ENCODE assay signal across 8 cellular contexts in genomic region chr7:47978790-47979144, GRCh38. TPM values are rescaled to one million over a fixed set of nuclear protein-coding genes. Genes with fewer than 3 reads are reported as not detected.
A peak's percentile ranks its signal among the peaks of the same experiment; 100 is the strongest.
DNase-seq lines count a peak whose midpoint lies in the region; ATAC-seq, FAIRE-seq and TF ChIP-seq lines count a peak whose summit lies in the region.

No MANE protein-coding gene starts in this region.

- no peak overlapping the region for H2BK20ac ChIP-seq in H9 (ENCODE audit: low read depth, low read length, poor library complexity, severe bottlenecking)

- H3K4me3 ChIP-seq in hepatocyte (peak overlapping the region; percentile 69), small intestine (ENCODE audit: low read depth in 1 of 2, low read length in 2 of 2) (peak overlapping the region; percentile 63 to 73)

- no peak overlapping the region for H2AK5ac ChIP-seq in H9 (ENCODE audit: insufficient read length, low read length)

- DNase-seq in H9 (no peak), hepatocyte (ENCODE audit: low spot score) (no peak), small intestine (no peak), RPMI8226 (no peak), GM13976 (ENCODE audit: low spot score) (no peak), SIG-M5 (lab: John Stamatoyannopoulos, UW) (no peak)
- DNase-seq in activated CD4-positive, alpha-beta memory T cell treated with anti-CD3 and anti-CD28 coated beads for 36 hours: no peak

- H3K9me3 ChIP-seq in H9 (ENCODE audit: control insufficient read depth, low read depth, low read length): no peaks in the 10 kb centered on the region
- no peaks in the 10 kb centered on the region for H3K9me3 ChIP-seq in hepatocyte (ENCODE audit: low read depth)
- H3K9me3 ChIP-seq in small intestine (ENCODE audit: control insufficient read depth, low read depth): no peaks in the 10 kb centered on the region

- no peak overlapping the region for H4K5ac ChIP-seq in H9 (ENCODE audit: insufficient read length, low read depth, low read length)

- H3K4ac ChIP-seq in H9 (ENCODE audit: low read depth, low read length): no peak overlapping the region

- H3K18ac ChIP-seq in H9 (ENCODE audit: insufficient read length, low read depth, low read length): no peak overlapping the region

- H2BK5ac ChIP-seq in H9 (ENCODE audit: insufficient read length, low read length): no peak overlapping the region

- peaks cover 3% of the 10 kb centered on the region for H3K36me3 ChIP-seq in hepatocyte (replicated peaks; ENCODE audit: insufficient read depth, low read depth)
- peaks cover 9 to 10% of the 10 kb centered on the region in 2 donors for H3K36me3 ChIP-seq in small intestine (ENCODE audit: control insufficient read depth in 2 of 2, insufficient read depth in 2 of 2, low read length in 2 of 2)

- H3T11ph ChIP-seq in H9 (ENCODE audit: low read length): no peak overlapping the region

- intact Hi-C loops in activated CD4-positive, alpha-beta memory T cell treated with anti-CD3 and anti-CD28 coated beads for 36 hours (cut with micrococcal nuclease): loop anchor here (1.0 to 5.0 kb wide), 5 partner anchors 13 to 134 kb away; no protein-coding TSS in a partner anchor

- no peak overlapping the region for H4K8ac ChIP-seq in H9 (replicated peaks; ENCODE audit: insufficient read length, low read depth, low read length)

- H3K14ac ChIP-seq in H9 (ENCODE audit: insufficient read depth, low read length): no peak overlapping the region

- CTCF ChIA-PET in activated CD4-positive, alpha-beta memory T cell treated with anti-CD3 and anti-CD28 coated beads for 36 hours (lab: Charles Lee): interaction anchor here (0.7 to 1.9 kb wide), 7 partner anchors 9 to 457 kb away, joined by 3 to 10 read pairs (median 5); no protein-coding TSS in a partner anchor

- H3K27me3 ChIP-seq in H9 (ENCODE audit: insufficient read depth, low read length) (no peaks in the 10 kb centered on the region), hepatocyte (no peaks in the 10 kb centered on the region), small intestine (ENCODE audit: control insufficient read depth in 2 of 2, insufficient read depth in 2 of 2, low read length in 2 of 2) (no peaks in the 10 kb centered on the region)

- no peak for FAIRE-seq in small intestine (lab: Jason Lieb, UNC)

- H3K23me2 ChIP-seq in H9 (ENCODE audit: insufficient read length, low read depth, low read length, poor library complexity, severe bottlenecking): peaks cover 5% of the 10 kb centered on the region

- peak overlapping the region; percentile 56 for H3K9ac ChIP-seq in H9 (ENCODE audit: extremely low read depth, insufficient read length, low read length)

- no peaks in the 10 kb centered on the region for H3K27me3 Mint-ChIP-seq in H9 (ENCODE audit: low read depth)
- H3K27me3 Mint-ChIP-seq in activated CD4-positive, alpha-beta memory T cell treated with anti-CD3 and anti-CD28 coated beads for 36 hours: no peaks in the 10 kb centered on the region

- H3K79me2 ChIP-seq in H9 (ENCODE audit: insufficient read depth, low read length): peaks cover 3% of the 10 kb centered on the region; the same call in 1 of the 2 replicates
- H3K79me2 ChIP-seq in hepatocyte: peaks cover 14% of the 10 kb centered on the region

- H2BK120ac ChIP-seq in H9 (ENCODE audit: low read depth, low read length, poor library complexity, severe bottlenecking): no peak overlapping the region

- H2AFZ ChIP-seq in H9 (ENCODE audit: low read length): no peak overlapping the region
- H2AFZ ChIP-seq in hepatocyte: peak overlapping the region; percentile 74

- H3K56ac ChIP-seq in H9 (ENCODE audit: insufficient read length, low read depth, low read length): no peak overlapping the region

- peak overlapping the region; percentile 92 to 94 for H3K4me3 Mint-ChIP-seq in H9
- H3K4me3 Mint-ChIP-seq in activated CD4-positive, alpha-beta memory T cell treated with anti-CD3 and anti-CD28 coated beads for 36 hours: peak overlapping the region; percentile 84

- peaks cover 36 to 49% (median 48%) of the 10 kb centered on the region in 3 experiments; a peak in 6 of 7 replicates for H3K36me3 Mint-ChIP-seq in H9 (ENCODE audit: insufficient read depth in 1 of 3, low read depth in 3 of 3)
- peaks cover 35% of the 10 kb centered on the region for H3K36me3 Mint-ChIP-seq in activated CD4-positive, alpha-beta memory T cell treated with anti-CD3 and anti-CD28 coated beads for 36 hours

- TF ChIP-seq CTCF in H9 (conservative IDR thresholded peaks at IDR 0.05) (no peak), hepatocyte (IDR thresholded peaks at IDR 0.05; ENCODE audit: poor library complexity) (no peak), GM13976 (IDR thresholded peaks at IDR 0.05; ENCODE audit: borderline replicate concordance, control extremely low read depth, extremely low read depth, insufficient read depth, missing control alignments) (no peak)

- no peak overlapping the region for H2BK15ac ChIP-seq in H9 (ENCODE audit: low read depth, low read length)

- POLR2A ChIA-PET in activated CD4-positive, alpha-beta memory T cell treated with anti-CD3 and anti-CD28 coated beads for 36 hours (lab: Charles Lee): interaction anchor here (0.7 to 1.7 kb wide), 5 partner anchors 10 to 118 kb away, joined by 3 to 4 read pairs (median 4); no protein-coding TSS in a partner anchor

- H3K4me2 ChIP-seq in H9 (ENCODE audit: insufficient read depth, insufficient read length, low read length): peak overlapping the region; percentile 75
- H3K4me2 ChIP-seq in hepatocyte: peak overlapping the region; percentile 82

- H4K91ac ChIP-seq in H9 (ENCODE audit: insufficient read length, low read depth, low read length): no peak overlapping the region

- no peak overlapping the region for H3K23ac ChIP-seq in H9 (ENCODE audit: insufficient read length, low read depth, low read length)

- H3K4me1 ChIP-seq in H9 (ENCODE audit: insufficient read depth, low read length) (peaks cover 3% of the 10 kb centered on the region; the same call in 1 of the 2 replicates), hepatocyte (ENCODE audit: insufficient read depth) (peaks cover 8% of the 10 kb centered on the region), small intestine (ENCODE audit: control insufficient read depth in 2 of 2, insufficient read depth in 1 of 2, low read depth in 1 of 2, low read length in 1 of 2) (peaks cover 0 to 8% of the 10 kb centered on the region in 2 donors)

- H4K20me1 ChIP-seq in H9 (ENCODE audit: control insufficient read depth, insufficient read depth, insufficient read length) (no peaks in the 10 kb centered on the region), hepatocyte (ENCODE audit: insufficient read depth, poor library complexity, severe bottlenecking) (no peaks in the 10 kb centered on the region)

- in situ Hi-C loops in GM13976 (cut with MboI; ENCODE audit: low sequenced_read_pairs, unreplicated experiment): no loop called here

- H3K27ac Mint-ChIP-seq in H9: peak overlapping the region; percentile 58 to 99 (median 75); a peak in 3 of 7 replicates
- H3K27ac Mint-ChIP-seq in activated CD4-positive, alpha-beta memory T cell treated with anti-CD3 and anti-CD28 coated beads for 36 hours: peak overlapping the region; percentile 91

- H3K27ac ChIP-seq in H9 (ENCODE audit: insufficient read length, low read depth, low read length) (no peak overlapping the region), hepatocyte (peak overlapping the region; percentile 95), small intestine (ENCODE audit: low read depth in 1 of 2, low read length in 1 of 2) (peak overlapping the region in 1 of 2 donors; percentile 96)

- H3K9me3 Mint-ChIP-seq in H9: no peaks in the 10 kb centered on the region; a peak in 1 of 5 replicates
- H3K9me3 Mint-ChIP-seq in activated CD4-positive, alpha-beta memory T cell treated with anti-CD3 and anti-CD28 coated beads for 36 hours: no peaks in the 10 kb centered on the region

- H3K79me1 ChIP-seq in H9 (ENCODE audit: insufficient read depth, low read depth, low read length, poor library complexity, severe bottlenecking): no peaks in the 10 kb centered on the region

- ATAC-seq in HG03378 (IDR thresholded peaks at IDR 0.05; ENCODE audit: unreplicated experiment): no peak

- H3K4me1 Mint-ChIP-seq in H9: peaks cover 12 to 13% of the 10 kb centered on the region in 2 experiments
- H3K4me1 Mint-ChIP-seq in activated CD4-positive, alpha-beta memory T cell treated with anti-CD3 and anti-CD28 coated beads for 36 hours (ENCODE audit: low read depth): peaks cover 30% of the 10 kb centered on the region

- no peak overlapping the region for H2BK12ac ChIP-seq in H9 (ENCODE audit: insufficient read length, low read depth, low read length)

- H3K9me2 ChIP-seq in hepatocyte (replicated peaks; ENCODE audit: insufficient read depth): no peaks in the 10 kb centered on the region

- WGBS in H9 (ENCODE audit: extremely low coverage, insufficient read length, low lambda C conversion rate): no CpG with 5 or more reads among the region's 4 CpGs
- WGBS in hepatocyte (ENCODE audit: low lambda C conversion rate, missing lambda C conversion rate): 19% methylated on average over 4 of the region's 4 CpGs
- 2 to 9% (median 5%) methylated on average over 4 of the region's 4 CpGs for WGBS in small intestine, 3 donors

RNA-seq across cellular contexts. Expression of gene HUS1, which starts 0.6 kb away (rescaled TPM):
- 43.1 and 44.5 TPM in 2 replicates for total RNA-seq in H9 (2021)
- total RNA-seq in activated CD4-positive, alpha-beta memory T cell treated with anti-CD3 and anti-CD28 coated beads for 36 hours: 10 to 100 TPM; 38.6 to 38.9 TPM
- 27.7 and 29.3 TPM in 2 replicates for total RNA-seq in hepatocyte
- polyA plus RNA-seq in hepatocyte: 11.5 and 16.1 TPM in 2 replicates
- polyA plus RNA-seq in small intestine: 10 to 100 TPM in 2 of 3 donors, 1 to 10 TPM in 1; 9.5 to 12.0 (median 11.9) TPM

RNA-seq across cellular contexts. Expression of gene PKD1L1, which starts 30.5 kb away (rescaled TPM):
- total RNA-seq in H9 (2021): 0.17 and 0.18 TPM in 2 replicates
- total RNA-seq in activated CD4-positive, alpha-beta memory T cell treated with anti-CD3 and anti-CD28 coated beads for 36 hours: under 1 TPM; 0.17 to 0.19 TPM
- under 0.01 and 0.07 TPM in 2 replicates for total RNA-seq in hepatocyte
- 0.07 TPM in 1 of 2 replicates, not detected in the other for polyA plus RNA-seq in hepatocyte
- polyA plus RNA-seq in small intestine: under 1 TPM in 1 of 3 donors, not detected in 2; 0.42 TPM

RNA-seq across cellular contexts. Expression of gene SUN3, which starts 50.1 kb away (rescaled TPM):
- not detected in 2 replicates for total RNA-seq in H9 (2021)
- total RNA-seq in activated CD4-positive, alpha-beta memory T cell treated with anti-CD3 and anti-CD28 coated beads for 36 hours: not detected
- total RNA-seq in hepatocyte: not detected in 2 replicates
- polyA plus RNA-seq in hepatocyte: not detected in 2 replicates
- not detected for polyA plus RNA-seq in small intestine

RNA-seq across cellular contexts. Expression of gene C7orf57, which starts 56.6 kb away (rescaled TPM):
- total RNA-seq in H9 (2021): 0.35 TPM in 1 of 2 replicates, not detected in the other
- total RNA-seq in activated CD4-positive, alpha-beta memory T cell treated with anti-CD3 and anti-CD28 coated beads for 36 hours: under 1 TPM; 0.71 to 0.90 TPM
- total RNA-seq in hepatocyte: 0.43 TPM in 1 of 2 replicates, not detected in the other
- polyA plus RNA-seq in hepatocyte: not detected in 2 replicates
- polyA plus RNA-seq in small intestine: under 1 TPM in 1 of 3 donors, not detected in 2; 0.03 TPM
